Comparison of ENCODE assay signal across 7 cellular contexts in genomic region chr19:1507192-1507660, GRCh38. TPM values are rescaled to one million over a fixed set of nuclear protein-coding genes. Genes with fewer than 3 reads are reported as not detected.
DNase-seq lines count a peak whose midpoint lies in the region; ATAC-seq lines count a peak whose summit lies in the region.
"Had no signal": no experiment of that assay in that cellular context is flagged by ENCODE, and none has a peak within 500 bp of the region (broad histone marks: within the 10 kb centered on the region; RNA-seq: fewer than 3 reads in every experiment).

No MANE protein-coding gene starts in this region.

- peaks cover 8% of the 10 kb centered on the region for H3K27me3 Mint-ChIP-seq in activated T-helper 2 cell treated with anti-CD3 and anti-CD28 coated beads, Interferon-gamma antibody, Interleukin-2, Interleukin-4, amounts not matched to agents 10 μg/mL and 5 μg/mL and 100 μg/mL, durations not matched to agents 14 hours and 24 hours and 36 hours (ENCODE audit: low read depth)

- H3K9ac ChIP-seq in BLaER1 treated with 17β-estradiol and CSF1 and Interleukin-3, amounts not matched to agents 10 nM and 100 nM = peak overlapping the region; percentile 40 to 80 (median 72); a peak in 18 of 22 replicates
- no peak overlapping the region for H3K9ac ChIP-seq in muscle layer of colon (ENCODE audit: low read length)

- H3K4me3 Mint-ChIP-seq in activated T-helper 2 cell treated with anti-CD3 and anti-CD28 coated beads, Interferon-gamma antibody, Interleukin-2, Interleukin-4, amounts not matched to agents 10 μg/mL and 5 μg/mL and 100 μg/mL, durations not matched to agents 14 hours and 24 hours and 36 hours (ENCODE audit: low read depth) = peak overlapping the region; percentile 81

- peaks cover 3% of the 10 kb centered on the region for H3K36me3 Mint-ChIP-seq in activated T-helper 2 cell treated with anti-CD3 and anti-CD28 coated beads, Interferon-gamma antibody, Interleukin-2, Interleukin-4, amounts not matched to agents 10 μg/mL and 5 μg/mL and 100 μg/mL, durations not matched to agents 14 hours and 24 hours and 36 hours (ENCODE audit: low read depth)

- H3K27ac ChIP-seq in BLaER1 treated with 17β-estradiol and CSF1 and Interleukin-3, amounts not matched to agents 10 nM and 100 nM = peak overlapping the region; percentile 63 to 85 (median 76); a peak in 21 of 22 replicates
- no peak overlapping the region for H3K27ac ChIP-seq in muscle layer of colon (ENCODE audit: low read depth, low read length)

- H3K36me3 ChIP-seq in BLaER1 treated with 17β-estradiol and CSF1 and Interleukin-3, amounts not matched to agents 10 nM and 100 nM = no peaks in the 10 kb centered on the region
- no peaks in the 10 kb centered on the region for H3K36me3 ChIP-seq in muscle layer of colon (ENCODE audit: insufficient read depth, low read length)

- no peaks in the 10 kb centered on the region for H3K9me3 Mint-ChIP-seq in activated T-helper 2 cell treated with anti-CD3 and anti-CD28 coated beads, Interferon-gamma antibody, Interleukin-2, Interleukin-4, amounts not matched to agents 10 μg/mL and 5 μg/mL and 100 μg/mL, durations not matched to agents 14 hours and 24 hours and 36 hours

- H3K4me2 ChIP-seq in BLaER1 treated with 17β-estradiol and CSF1 and Interleukin-3, amounts not matched to agents 10 nM and 100 nM = peak overlapping the region; percentile 74 to 91 (median 82)

- intact Hi-C loops in activated T-helper 2 cell treated with anti-CD3 and anti-CD28 coated beads, Interferon-gamma antibody, Interleukin-2, Interleukin-4, amounts not matched to agents 10 μg/mL and 5 μg/mL and 100 μg/mL, durations not matched to agents 14 hours and 24 hours and 36 hours (cut with micrococcal nuclease) = no loop called here

- H3K27ac Mint-ChIP-seq in activated T-helper 2 cell treated with anti-CD3 and anti-CD28 coated beads, Interferon-gamma antibody, Interleukin-2, Interleukin-4, amounts not matched to agents 10 μg/mL and 5 μg/mL and 100 μg/mL, durations not matched to agents 14 hours and 24 hours and 36 hours = no peak overlapping the region

- peaks cover 0 to 13% (median 0%) of the 10 kb centered on the region in 11 experiments; a peak in 5 of 22 replicates for H3K9me3 ChIP-seq in BLaER1 treated with 17β-estradiol and CSF1 and Interleukin-3, amounts not matched to agents 10 nM and 100 nM (replicated peaks in 1 of 11)
- H3K9me3 ChIP-seq in muscle layer of colon (ENCODE audit: low read length) = no peaks in the 10 kb centered on the region

- H3K27me3 ChIP-seq in BLaER1 treated with 17β-estradiol and CSF1 and Interleukin-3, amounts not matched to agents 10 nM and 100 nM = peaks cover 37 to 57% (median 49%) of the 10 kb centered on the region in 11 experiments
- peaks cover 0 to 56% of the 10 kb centered on the region in 2 donors for H3K27me3 ChIP-seq in muscle layer of colon (ENCODE audit: control insufficient read depth in 1 of 2, insufficient read depth in 2 of 2, low read length in 2 of 2)

- no peak for ATAC-seq in GM18520 (IDR thresholded peaks at IDR 0.05; ENCODE audit: unreplicated experiment)

- H3K4me1 Mint-ChIP-seq in activated T-helper 2 cell treated with anti-CD3 and anti-CD28 coated beads, Interferon-gamma antibody, Interleukin-2, Interleukin-4, amounts not matched to agents 10 μg/mL and 5 μg/mL and 100 μg/mL, durations not matched to agents 14 hours and 24 hours and 36 hours (ENCODE audit: low read depth) = peaks cover 13% of the 10 kb centered on the region

- H4K20me1 ChIP-seq in BLaER1 treated with 17β-estradiol and CSF1 and Interleukin-3, amounts not matched to agents 10 nM and 100 nM = peaks cover 0 to 13% (median 0%) of the 10 kb centered on the region in 11 experiments; a peak in 8 of 22 replicates

- H3K4me1 ChIP-seq in BLaER1 treated with 17β-estradiol and CSF1 and Interleukin-3, amounts not matched to agents 10 nM and 100 nM = peaks cover 24 to 59% (median 50%) of the 10 kb centered on the region in 10 experiments
- peaks cover 5% of the 10 kb centered on the region for H3K4me1 ChIP-seq in muscle layer of colon (ENCODE audit: insufficient read depth, low read length)

- H3K4me3 ChIP-seq in BLaER1 treated with 17β-estradiol and CSF1 and Interleukin-3, amounts not matched to agents 10 nM and 100 nM = peak overlapping the region in 8 of 10 experiments; percentile 34 to 69 (median 60); a peak in 17 of 20 replicates
- peak overlapping the region; percentile 31 to 68 for H3K4me3 ChIP-seq in muscle layer of colon (ENCODE audit: low read depth in 1 of 2, low read length in 2 of 2)

- DNase-seq in activated T-helper 2 cell treated with anti-CD3 and anti-CD28 coated beads, Interferon-gamma antibody, Interleukin-2, Interleukin-4, amounts not matched to agents 10 μg/mL and 5 μg/mL and 100 μg/mL, durations not matched to agents 14 hours and 24 hours and 36 hours (ENCODE audit: low spot score) = no peak
- DNase-seq in germinal center (ENCODE audit: low spot score) (no peak), globus pallidus (ENCODE audit: low spot score) (no peak)

RNA-seq across cellular contexts. Expression of gene ADAMTSL5, which starts 5.6 kb away (rescaled TPM):
- total RNA-seq in activated T-helper 2 cell treated with anti-CD3 and anti-CD28 coated beads, Interferon-gamma antibody, Interleukin-2, Interleukin-4, amounts not matched to agents 10 μg/mL and 5 μg/mL and 100 μg/mL, durations not matched to agents 14 hours and 24 hours and 36 hours = 4.9 and 6.4 TPM in 2 replicates

RNA-seq across cellular contexts. Expression of gene REEP6, which starts 16.2 kb away (rescaled TPM):
- 1.6 and 2.1 TPM in 2 replicates for total RNA-seq in activated T-helper 2 cell treated with anti-CD3 and anti-CD28 coated beads, Interferon-gamma antibody, Interleukin-2, Interleukin-4, amounts not matched to agents 10 μg/mL and 5 μg/mL and 100 μg/mL, durations not matched to agents 14 hours and 24 hours and 36 hours

RNA-seq across cellular contexts. Expression of gene PLK5, which starts 16.7 kb away (rescaled TPM):
- not detected in 2 replicates for total RNA-seq in activated T-helper 2 cell treated with anti-CD3 and anti-CD28 coated beads, Interferon-gamma antibody, Interleukin-2, Interleukin-4, amounts not matched to agents 10 μg/mL and 5 μg/mL and 100 μg/mL, durations not matched to agents 14 hours and 24 hours and 36 hours
- total RNA-seq: activated CD4-positive, alpha-beta T cell treated with anti-CD3 and anti-CD28 coated beads for 36 hours had no signal

RNA-seq across cellular contexts. Expression of gene PCSK4, which starts 17.1 kb away (rescaled TPM):
- 2.1 and 2.6 TPM in 2 replicates for total RNA-seq in activated T-helper 2 cell treated with anti-CD3 and anti-CD28 coated beads, Interferon-gamma antibody, Interleukin-2, Interleukin-4, amounts not matched to agents 10 μg/mL and 5 μg/mL and 100 μg/mL, durations not matched to agents 14 hours and 24 hours and 36 hours

RNA-seq across cellular contexts. Expression of gene C19orf25, which starts 28.2 kb away (rescaled TPM):
- 33.0 and 37.9 TPM in 2 replicates for total RNA-seq in activated T-helper 2 cell treated with anti-CD3 and anti-CD28 coated beads, Interferon-gamma antibody, Interleukin-2, Interleukin-4, amounts not matched to agents 10 μg/mL and 5 μg/mL and 100 μg/mL, durations not matched to agents 14 hours and 24 hours and 36 hours
